ENCODE assay signal across 1 cellular context in the genomic region with DNA sequence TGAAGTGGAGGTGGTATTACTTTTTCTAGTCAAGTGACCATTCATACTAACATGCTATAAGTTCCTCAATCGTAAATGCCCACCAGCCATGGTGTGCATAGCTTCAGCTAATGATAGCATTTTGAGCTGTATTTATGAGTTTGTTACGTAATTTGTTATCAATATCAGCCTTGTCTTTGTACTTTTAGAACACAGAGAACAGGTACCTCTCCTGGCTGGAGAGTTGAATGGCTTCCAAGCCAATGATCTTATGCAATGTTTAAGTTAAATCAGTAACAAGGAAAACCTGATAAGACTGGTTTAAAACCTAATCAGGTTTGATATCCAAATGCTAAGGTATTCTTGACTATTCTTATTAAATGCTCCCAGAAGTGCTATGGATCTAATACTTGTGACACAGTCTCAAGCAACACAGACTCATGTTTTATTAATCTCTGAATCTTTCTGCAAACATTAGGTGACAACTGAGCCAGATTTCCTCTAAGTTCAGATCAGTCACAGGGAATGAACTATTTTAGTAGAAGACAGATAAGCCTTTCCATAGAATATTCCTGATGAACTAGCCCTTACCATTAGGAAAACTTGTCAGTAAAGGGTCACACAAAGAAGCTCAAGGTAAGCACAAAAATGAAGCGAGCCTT.
TF ChIP-seq lines count a peak whose summit lies in the region.

No MANE protein-coding gene starts in this region.

TF ChIP-seq in HepG2, 621 proteins besides CTCF, POLR2A, EP300 and RAD21 (continued from another document and continues in another):
- TF ChIP-seq TEF (CRISPR knock-in tag; IDR thresholded peaks at IDR 0.05) (peak; percentile 92), KLF16 (CRISPR knock-in tag; IDR thresholded peaks at IDR 0.05) (0 out of 4 replicates have a peak, but pooled peaks of 1 of the 2 experiments have one; percentile 48), MIER3 (CRISPR knock-in tag; IDR thresholded peaks at IDR 0.05; ENCODE audit: borderline replicate concordance) (peak; percentile 33; the same call in 1 of the 2 replicates), CHD2 (IDR thresholded peaks at IDR 0.05; ENCODE audit: low read depth, low read length) (no peak), ZNF331 (CRISPR knock-in tag; IDR thresholded peaks at IDR 0.05) (peak; percentile 80; the same call in 1 of the 2 replicates), KDM3A (CRISPR knock-in tag; IDR thresholded peaks at IDR 0.05; ENCODE audit: low read depth) (0 out of 2 replicates have a peak, but pooled peaks have one; percentile 26), MTF2 (CRISPR knock-in tag; IDR thresholded peaks at IDR 0.05; ENCODE audit: borderline replicate concordance) (no peak), ZNF614 (CRISPR knock-in tag; IDR thresholded peaks at IDR 0.05; ENCODE audit: borderline replicate concordance) (peak; percentile 96), ZNF20 (CRISPR knock-in tag; IDR thresholded peaks at IDR 0.05) (no peak), CBX5 (CRISPR knock-in tag; IDR thresholded peaks at IDR 0.05; ENCODE audit: borderline replicate concordance) (no peak), SALL2 (CRISPR knock-in tag; IDR thresholded peaks at IDR 0.05) (0 out of 2 replicates have a peak, but pooled peaks have one; percentile 26), ZBTB20 (CRISPR knock-in tag; IDR thresholded peaks at IDR 0.05; ENCODE audit: borderline replicate concordance, low read depth) (peak; percentile 86; the same call in 1 of the 2 replicates), HOXA7 (CRISPR knock-in tag; IDR thresholded peaks at IDR 0.05) (no peak), FOXJ3 (CRISPR knock-in tag; IDR thresholded peaks at IDR 0.05; ENCODE audit: borderline replicate concordance) (peak; percentile 83; the same call in 1 of the 2 replicates), GFI1 (CRISPR knock-in tag; IDR thresholded peaks at IDR 0.05; ENCODE audit: borderline replicate concordance) (peak; percentile 37; the same call in 1 of the 2 replicates), PCBP2 (optimal IDR thresholded peaks at IDR 0.05; ENCODE audit: low read depth, low read length, poor library complexity, severe bottlenecking) (no peak), FOXA1 (IDR thresholded peaks at IDR 0.05) (no peak), FOXA1 (CRISPR knock-in tag; IDR thresholded peaks at IDR 0.05) (no peak), HMG20A (CRISPR knock-in tag; IDR thresholded peaks at IDR 0.05; ENCODE audit: borderline replicate concordance) (peak; percentile 62; the same call in 1 of the 2 replicates), CENPT (CRISPR knock-in tag; IDR thresholded peaks at IDR 0.05; ENCODE audit: low read depth) (no peak), HDAC2 (CRISPR knock-in tag; IDR thresholded peaks at IDR 0.05) (peak; percentile 69; the same call in 1 of the 2 replicates), ZNF724P (CRISPR knock-in tag; IDR thresholded peaks at IDR 0.05; ENCODE audit: borderline replicate concordance) (no peak)
- TF ChIP-seq, protein P1, sequence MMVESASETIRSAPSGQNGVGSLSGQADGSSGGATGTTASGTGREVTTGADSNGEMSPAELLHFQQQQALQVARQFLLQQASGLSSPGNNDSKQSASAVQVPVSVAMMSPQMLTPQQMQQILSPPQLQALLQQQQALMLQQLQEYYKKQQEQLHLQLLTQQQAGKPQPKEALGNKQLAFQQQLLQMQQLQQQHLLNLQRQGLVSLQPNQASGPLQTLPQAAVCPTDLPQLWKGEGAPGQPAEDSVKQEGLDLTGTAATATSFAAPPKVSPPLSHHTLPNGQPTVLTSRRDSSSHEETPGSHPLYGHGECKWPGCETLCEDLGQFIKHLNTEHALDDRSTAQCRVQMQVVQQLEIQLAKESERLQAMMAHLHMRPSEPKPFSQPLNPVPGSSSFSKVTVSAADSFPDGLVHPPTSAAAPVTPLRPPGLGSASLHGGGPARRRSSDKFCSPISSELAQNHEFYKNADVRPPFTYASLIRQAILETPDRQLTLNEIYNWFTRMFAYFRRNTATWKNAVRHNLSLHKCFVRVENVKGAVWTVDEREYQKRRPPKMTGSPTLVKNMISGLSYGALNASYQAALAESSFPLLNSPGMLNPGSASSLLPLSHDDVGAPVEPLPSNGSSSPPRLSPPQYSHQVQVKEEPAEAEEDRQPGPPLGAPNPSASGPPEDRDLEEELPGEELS (CRISPR knock-in tag; IDR thresholded peaks at IDR 0.05): peak; percentile 73
- TF ChIP-seq, protein P2, sequence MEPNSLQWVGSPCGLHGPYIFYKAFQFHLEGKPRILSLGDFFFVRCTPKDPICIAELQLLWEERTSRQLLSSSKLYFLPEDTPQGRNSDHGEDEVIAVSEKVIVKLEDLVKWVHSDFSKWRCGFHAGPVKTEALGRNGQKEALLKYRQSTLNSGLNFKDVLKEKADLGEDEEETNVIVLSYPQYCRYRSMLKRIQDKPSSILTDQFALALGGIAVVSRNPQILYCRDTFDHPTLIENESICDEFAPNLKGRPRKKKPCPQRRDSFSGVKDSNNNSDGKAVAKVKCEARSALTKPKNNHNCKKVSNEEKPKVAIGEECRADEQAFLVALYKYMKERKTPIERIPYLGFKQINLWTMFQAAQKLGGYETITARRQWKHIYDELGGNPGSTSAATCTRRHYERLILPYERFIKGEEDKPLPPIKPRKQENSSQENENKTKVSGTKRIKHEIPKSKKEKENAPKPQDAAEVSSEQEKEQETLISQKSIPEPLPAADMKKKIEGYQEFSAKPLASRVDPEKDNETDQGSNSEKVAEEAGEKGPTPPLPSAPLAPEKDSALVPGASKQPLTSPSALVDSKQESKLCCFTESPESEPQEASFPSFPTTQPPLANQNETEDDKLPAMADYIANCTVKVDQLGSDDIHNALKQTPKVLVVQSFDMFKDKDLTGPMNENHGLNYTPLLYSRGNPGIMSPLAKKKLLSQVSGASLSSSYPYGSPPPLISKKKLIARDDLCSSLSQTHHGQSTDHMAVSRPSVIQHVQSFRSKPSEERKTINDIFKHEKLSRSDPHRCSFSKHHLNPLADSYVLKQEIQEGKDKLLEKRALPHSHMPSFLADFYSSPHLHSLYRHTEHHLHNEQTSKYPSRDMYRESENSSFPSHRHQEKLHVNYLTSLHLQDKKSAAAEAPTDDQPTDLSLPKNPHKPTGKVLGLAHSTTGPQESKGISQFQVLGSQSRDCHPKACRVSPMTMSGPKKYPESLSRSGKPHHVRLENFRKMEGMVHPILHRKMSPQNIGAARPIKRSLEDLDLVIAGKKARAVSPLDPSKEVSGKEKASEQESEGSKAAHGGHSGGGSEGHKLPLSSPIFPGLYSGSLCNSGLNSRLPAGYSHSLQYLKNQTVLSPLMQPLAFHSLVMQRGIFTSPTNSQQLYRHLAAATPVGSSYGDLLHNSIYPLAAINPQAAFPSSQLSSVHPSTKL (CRISPR knock-in tag; IDR thresholded peaks at IDR 0.05): peak; percentile 79
- TF ChIP-seq, protein P3, sequence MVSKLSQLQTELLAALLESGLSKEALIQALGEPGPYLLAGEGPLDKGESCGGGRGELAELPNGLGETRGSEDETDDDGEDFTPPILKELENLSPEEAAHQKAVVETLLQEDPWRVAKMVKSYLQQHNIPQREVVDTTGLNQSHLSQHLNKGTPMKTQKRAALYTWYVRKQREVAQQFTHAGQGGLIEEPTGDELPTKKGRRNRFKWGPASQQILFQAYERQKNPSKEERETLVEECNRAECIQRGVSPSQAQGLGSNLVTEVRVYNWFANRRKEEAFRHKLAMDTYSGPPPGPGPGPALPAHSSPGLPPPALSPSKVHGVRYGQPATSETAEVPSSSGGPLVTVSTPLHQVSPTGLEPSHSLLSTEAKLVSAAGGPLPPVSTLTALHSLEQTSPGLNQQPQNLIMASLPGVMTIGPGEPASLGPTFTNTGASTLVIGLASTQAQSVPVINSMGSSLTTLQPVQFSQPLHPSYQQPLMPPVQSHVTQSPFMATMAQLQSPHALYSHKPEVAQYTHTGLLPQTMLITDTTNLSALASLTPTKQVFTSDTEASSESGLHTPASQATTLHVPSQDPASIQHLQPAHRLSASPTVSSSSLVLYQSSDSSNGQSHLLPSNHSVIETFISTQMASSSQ (IDR thresholded peaks at IDR 0.05; ENCODE audit: low read depth): peak; percentile 65
- TF ChIP-seq, protein P3 (CRISPR knock-in tag; IDR thresholded peaks at IDR 0.05; ENCODE audit: borderline replicate concordance): peak; percentile 84; the same call in 1 of the 2 replicates
- TF ChIP-seq, protein P4, sequence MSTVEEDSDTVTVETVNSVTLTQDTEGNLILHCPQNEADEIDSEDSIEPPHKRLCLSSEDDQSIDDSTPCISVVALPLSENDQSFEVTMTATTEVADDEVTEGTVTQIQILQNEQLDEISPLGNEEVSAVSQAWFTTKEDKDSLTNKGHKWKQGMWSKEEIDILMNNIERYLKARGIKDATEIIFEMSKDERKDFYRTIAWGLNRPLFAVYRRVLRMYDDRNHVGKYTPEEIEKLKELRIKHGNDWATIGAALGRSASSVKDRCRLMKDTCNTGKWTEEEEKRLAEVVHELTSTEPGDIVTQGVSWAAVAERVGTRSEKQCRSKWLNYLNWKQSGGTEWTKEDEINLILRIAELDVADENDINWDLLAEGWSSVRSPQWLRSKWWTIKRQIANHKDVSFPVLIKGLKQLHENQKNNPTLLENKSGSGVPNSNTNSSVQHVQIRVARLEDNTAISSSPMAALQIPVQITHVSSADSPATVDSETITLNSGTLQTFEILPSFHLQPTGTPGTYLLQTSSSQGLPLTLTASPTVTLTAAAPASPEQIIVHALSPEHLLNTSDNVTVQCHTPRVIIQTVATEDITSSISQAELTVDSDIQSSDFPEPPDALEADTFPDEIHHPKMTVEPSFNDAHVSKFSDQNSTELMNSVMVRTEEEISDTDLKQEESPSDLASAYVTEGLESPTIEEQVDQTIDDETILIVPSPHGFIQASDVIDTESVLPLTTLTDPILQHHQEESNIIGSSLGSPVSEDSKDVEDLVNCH (CRISPR knock-in tag; IDR thresholded peaks at IDR 0.05): no peak
- TF ChIP-seq, protein P5, sequence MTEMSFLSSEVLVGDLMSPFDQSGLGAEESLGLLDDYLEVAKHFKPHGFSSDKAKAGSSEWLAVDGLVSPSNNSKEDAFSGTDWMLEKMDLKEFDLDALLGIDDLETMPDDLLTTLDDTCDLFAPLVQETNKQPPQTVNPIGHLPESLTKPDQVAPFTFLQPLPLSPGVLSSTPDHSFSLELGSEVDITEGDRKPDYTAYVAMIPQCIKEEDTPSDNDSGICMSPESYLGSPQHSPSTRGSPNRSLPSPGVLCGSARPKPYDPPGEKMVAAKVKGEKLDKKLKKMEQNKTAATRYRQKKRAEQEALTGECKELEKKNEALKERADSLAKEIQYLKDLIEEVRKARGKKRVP (CRISPR knock-in tag; IDR thresholded peaks at IDR 0.05): peak in 1 of 2 experiments; percentile 68; a peak in 2 of 4 replicates
- TF ChIP-seq, protein P6, sequence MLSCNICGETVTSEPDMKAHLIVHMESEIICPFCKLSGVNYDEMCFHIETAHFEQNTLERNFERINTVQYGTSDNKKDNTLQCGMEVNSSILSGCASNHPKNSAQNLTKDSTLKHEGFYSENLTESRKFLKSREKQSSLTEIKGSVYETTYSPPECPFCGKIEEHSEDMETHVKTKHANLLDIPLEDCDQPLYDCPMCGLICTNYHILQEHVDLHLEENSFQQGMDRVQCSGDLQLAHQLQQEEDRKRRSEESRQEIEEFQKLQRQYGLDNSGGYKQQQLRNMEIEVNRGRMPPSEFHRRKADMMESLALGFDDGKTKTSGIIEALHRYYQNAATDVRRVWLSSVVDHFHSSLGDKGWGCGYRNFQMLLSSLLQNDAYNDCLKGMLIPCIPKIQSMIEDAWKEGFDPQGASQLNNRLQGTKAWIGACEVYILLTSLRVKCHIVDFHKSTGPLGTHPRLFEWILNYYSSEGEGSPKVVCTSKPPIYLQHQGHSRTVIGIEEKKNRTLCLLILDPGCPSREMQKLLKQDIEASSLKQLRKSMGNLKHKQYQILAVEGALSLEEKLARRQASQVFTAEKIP (CRISPR knock-in tag; IDR thresholded peaks at IDR 0.05; ENCODE audit: borderline replicate concordance): no peak
- TF ChIP-seq, protein P7, sequence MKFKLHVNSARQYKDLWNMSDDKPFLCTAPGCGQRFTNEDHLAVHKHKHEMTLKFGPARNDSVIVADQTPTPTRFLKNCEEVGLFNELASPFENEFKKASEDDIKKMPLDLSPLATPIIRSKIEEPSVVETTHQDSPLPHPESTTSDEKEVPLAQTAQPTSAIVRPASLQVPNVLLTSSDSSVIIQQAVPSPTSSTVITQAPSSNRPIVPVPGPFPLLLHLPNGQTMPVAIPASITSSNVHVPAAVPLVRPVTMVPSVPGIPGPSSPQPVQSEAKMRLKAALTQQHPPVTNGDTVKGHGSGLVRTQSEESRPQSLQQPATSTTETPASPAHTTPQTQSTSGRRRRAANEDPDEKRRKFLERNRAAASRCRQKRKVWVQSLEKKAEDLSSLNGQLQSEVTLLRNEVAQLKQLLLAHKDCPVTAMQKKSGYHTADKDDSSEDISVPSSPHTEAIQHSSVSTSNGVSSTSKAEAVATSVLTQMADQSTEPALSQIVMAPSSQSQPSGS (CRISPR knock-in tag; IDR thresholded peaks at IDR 0.05): 0 out of 2 replicates have a peak, but pooled peaks have one; percentile 53
- TF ChIP-seq, protein P8, sequence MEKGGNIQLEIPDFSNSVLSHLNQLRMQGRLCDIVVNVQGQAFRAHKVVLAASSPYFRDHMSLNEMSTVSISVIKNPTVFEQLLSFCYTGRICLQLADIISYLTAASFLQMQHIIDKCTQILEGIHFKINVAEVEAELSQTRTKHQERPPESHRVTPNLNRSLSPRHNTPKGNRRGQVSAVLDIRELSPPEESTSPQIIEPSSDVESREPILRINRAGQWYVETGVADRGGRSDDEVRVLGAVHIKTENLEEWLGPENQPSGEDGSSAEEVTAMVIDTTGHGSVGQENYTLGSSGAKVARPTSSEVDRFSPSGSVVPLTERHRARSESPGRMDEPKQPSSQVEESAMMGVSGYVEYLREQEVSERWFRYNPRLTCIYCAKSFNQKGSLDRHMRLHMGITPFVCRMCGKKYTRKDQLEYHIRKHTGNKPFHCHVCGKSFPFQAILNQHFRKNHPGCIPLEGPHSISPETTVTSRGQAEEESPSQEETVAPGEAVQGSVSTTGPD (CRISPR knock-in tag; IDR thresholded peaks at IDR 0.05): no peak
- TF ChIP-seq, protein P9, sequence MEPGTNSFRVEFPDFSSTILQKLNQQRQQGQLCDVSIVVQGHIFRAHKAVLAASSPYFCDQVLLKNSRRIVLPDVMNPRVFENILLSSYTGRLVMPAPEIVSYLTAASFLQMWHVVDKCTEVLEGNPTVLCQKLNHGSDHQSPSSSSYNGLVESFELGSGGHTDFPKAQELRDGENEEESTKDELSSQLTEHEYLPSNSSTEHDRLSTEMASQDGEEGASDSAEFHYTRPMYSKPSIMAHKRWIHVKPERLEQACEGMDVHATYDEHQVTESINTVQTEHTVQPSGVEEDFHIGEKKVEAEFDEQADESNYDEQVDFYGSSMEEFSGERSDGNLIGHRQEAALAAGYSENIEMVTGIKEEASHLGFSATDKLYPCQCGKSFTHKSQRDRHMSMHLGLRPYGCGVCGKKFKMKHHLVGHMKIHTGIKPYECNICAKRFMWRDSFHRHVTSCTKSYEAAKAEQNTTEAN (CRISPR knock-in tag; conservative IDR thresholded peaks at IDR 0.05): no peak
